Comparison of ENCODE assay signal across 1 cellular context in the genomic region with DNA sequence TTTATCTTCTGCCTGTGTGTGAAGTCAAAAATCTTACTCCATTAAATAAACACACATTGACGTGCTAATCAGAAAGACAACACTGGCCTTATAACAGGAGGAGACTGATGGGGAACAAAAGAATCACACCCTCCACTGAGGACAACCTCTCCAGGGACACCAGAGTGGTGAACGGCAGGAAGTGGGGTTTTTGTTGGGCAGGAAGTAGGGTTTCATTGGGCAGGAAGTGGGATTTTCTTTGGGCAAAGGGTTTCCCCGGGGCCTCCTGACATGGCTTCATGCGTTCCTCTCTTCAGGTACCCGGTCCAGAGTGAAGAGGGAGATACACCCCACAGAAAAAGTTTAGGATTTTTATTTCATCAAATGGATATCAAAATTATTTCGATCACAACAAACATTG.
TF ChIP-seq lines count a peak whose summit lies in the region.

No MANE protein-coding gene starts in this region.

TF ChIP-seq in WTC11, 78 proteins besides CTCF, POLR2A, EP300 and RAD21 (continued from another document):
- TF ChIP-seq, protein P1, sequence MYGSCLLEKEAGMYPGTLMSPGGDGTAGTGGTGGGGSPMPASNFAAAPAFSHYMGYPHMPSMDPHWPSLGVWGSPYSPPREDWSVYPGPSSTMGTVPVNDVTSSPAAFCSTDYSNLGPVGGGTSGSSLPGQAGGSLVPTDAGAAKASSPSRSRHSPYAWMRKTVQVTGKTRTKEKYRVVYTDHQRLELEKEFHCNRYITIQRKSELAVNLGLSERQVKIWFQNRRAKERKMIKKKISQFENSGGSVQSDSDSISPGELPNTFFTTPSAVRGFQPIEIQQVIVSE (CRISPR knock-in tag; IDR thresholded peaks at IDR 0.05; ENCODE audit: borderline replicate concordance) = no peak
- TF ChIP-seq RELA (CRISPR knock-in tag; IDR thresholded peaks at IDR 0.05; ENCODE audit: borderline replicate concordance) (no peak), FOXP4 (CRISPR knock-in tag; IDR thresholded peaks at IDR 0.05) (no peak), MAX (CRISPR knock-in tag; IDR thresholded peaks at IDR 0.05) (no peak), MLX (CRISPR knock-in tag; IDR thresholded peaks at IDR 0.05) (no peak), NFYB (CRISPR knock-in tag; conservative IDR thresholded peaks at IDR 0.05; ENCODE audit: low read depth) (no peak)
- TF ChIP-seq, protein P2, sequence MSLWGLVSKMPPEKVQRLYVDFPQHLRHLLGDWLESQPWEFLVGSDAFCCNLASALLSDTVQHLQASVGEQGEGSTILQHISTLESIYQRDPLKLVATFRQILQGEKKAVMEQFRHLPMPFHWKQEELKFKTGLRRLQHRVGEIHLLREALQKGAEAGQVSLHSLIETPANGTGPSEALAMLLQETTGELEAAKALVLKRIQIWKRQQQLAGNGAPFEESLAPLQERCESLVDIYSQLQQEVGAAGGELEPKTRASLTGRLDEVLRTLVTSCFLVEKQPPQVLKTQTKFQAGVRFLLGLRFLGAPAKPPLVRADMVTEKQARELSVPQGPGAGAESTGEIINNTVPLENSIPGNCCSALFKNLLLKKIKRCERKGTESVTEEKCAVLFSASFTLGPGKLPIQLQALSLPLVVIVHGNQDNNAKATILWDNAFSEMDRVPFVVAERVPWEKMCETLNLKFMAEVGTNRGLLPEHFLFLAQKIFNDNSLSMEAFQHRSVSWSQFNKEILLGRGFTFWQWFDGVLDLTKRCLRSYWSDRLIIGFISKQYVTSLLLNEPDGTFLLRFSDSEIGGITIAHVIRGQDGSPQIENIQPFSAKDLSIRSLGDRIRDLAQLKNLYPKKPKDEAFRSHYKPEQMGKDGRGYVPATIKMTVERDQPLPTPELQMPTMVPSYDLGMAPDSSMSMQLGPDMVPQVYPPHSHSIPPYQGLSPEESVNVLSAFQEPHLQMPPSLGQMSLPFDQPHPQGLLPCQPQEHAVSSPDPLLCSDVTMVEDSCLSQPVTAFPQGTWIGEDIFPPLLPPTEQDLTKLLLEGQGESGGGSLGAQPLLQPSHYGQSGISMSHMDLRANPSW (CRISPR knock-in tag; conservative IDR thresholded peaks at IDR 0.05; ENCODE audit: low read depth) = no peak
TF ChIP-seq in WTC11: peak in this region for 0.
